Comparison of ENCODE assay signal across 34 cellular contexts in genomic region chr3:153440311-153440710, GRCh38.
"Had no signal": no experiment of that assay in that cellular context is flagged by ENCODE, and none has a peak within 500 bp of the region (broad histone marks: within the 10 kb centered on the region; RNA-seq: fewer than 3 reads in every experiment).

No MANE protein-coding gene starts in this region.

- H3K27ac ChIP-seq: adrenal gland, ascending aorta, body of pancreas, brain microvascular endothelial cell, breast epithelium, cardiac muscle cell had no signal

- H3K36me3 ChIP-seq: adrenal gland, ascending aorta, brain microvascular endothelial cell, breast epithelium, cardiac muscle cell had no signal

- H3K4me3 ChIP-seq: adrenal gland, ascending aorta, body of pancreas, breast epithelium, cardiac muscle cell had no signal

- ATAC-seq: activated naive CD4-positive, alpha-beta T cell treated with anti-CD3 and anti-CD28 coated beads, Interleukin-2, amount 50 U/mL, for 72 hours; activated naive CD8-positive, alpha-beta T cell treated with anti-CD3 and anti-CD28 coated beads, Interleukin-2, amount 50 U/mL, for 24 hours; activated T-cell treated with anti-CD3 and anti-CD28 coated beads, Interleukin-2, amount 50 U/mL, for 4 hours; activated T-cell treated with anti-CD3 and anti-CD28 coated beads, Interleukin-2, amount 50 U/mL, for 72 hours; activated T-helper 17 cell treated with anti-CD3 and anti-CD28 coated beads, Interleukin-2, amount 50 U/mL, for 72 hours; body of pancreas had no signal

- H3K27me3 ChIP-seq: adrenal gland, ascending aorta, body of pancreas, brain microvascular endothelial cell, breast epithelium, cardiac muscle cell had no signal

- FAIRE-seq: astrocyte, bronchial epithelial cell had no signal

- H3K4me1 ChIP-seq: adrenal gland, body of pancreas, breast epithelium had no signal

- H3K9me3 ChIP-seq: adrenal gland, ascending aorta, body of pancreas, breast epithelium had no signal

- DNase-seq: activated effector memory CD4-positive, alpha-beta T cell treated with anti-CD3 and anti-CD28 coated beads, Interleukin-2, amount 50 U/mL, for 16 hours; activated effector memory CD4-positive, alpha-beta T cell treated with Interleukin-2 at 50 U/mL for 16 hours; activated gamma-delta T cell; activated gamma-delta T cell treated with Interleukin-2 at 50 U/mL for 16 hours; activated naive CD4-positive, alpha-beta T cell; activated naive CD4-positive, alpha-beta T cell treated with anti-CD3 and anti-CD28 coated beads for 36 hours; activated naive CD4-positive, alpha-beta T cell treated with anti-CD3 and anti-CD28 coated beads, Interleukin-2, amount 10 ng/mL, durations not matched to agents 7 days and 5 days; activated naive CD4-positive, alpha-beta T cell treated with anti-CD3 and anti-CD28 coated beads, Interleukin-2, amount 50 U/mL, for 16 hours; activated naive CD4-positive, alpha-beta T cell treated with Interleukin-2 at 50 U/mL for 16 hours; activated naive CD8-positive, alpha-beta T cell treated with anti-CD3 and anti-CD28 coated beads for 36 hours; activated naive CD8-positive, alpha-beta T cell treated with anti-CD3 and anti-CD28 coated beads, Interleukin-2, amount 10 ng/mL, durations not matched to agents 7 days and 5 days; activated naive CD8-positive, alpha-beta T cell treated with anti-CD3 and anti-CD28 coated beads, Interleukin-2, amount 50 U/mL, for 24 hours; activated T-cell treated with anti-CD3 and anti-CD28 coated beads, Interleukin-2, amount 50 U/mL, for 1 hour; activated T-cell treated with anti-CD3 and anti-CD28 coated beads, Interleukin-2, amount 50 U/mL, for 24 hours; activated T-cell treated with anti-CD3 and anti-CD28 coated beads, Interleukin-2, amount 50 U/mL, for 4 hours; activated T-cell treated with anti-CD3 and anti-CD28 coated beads, Interleukin-2, amount 50 U/mL, for 48 hours; activated T-cell treated with anti-CD3 and anti-CD28 coated beads, Interleukin-2, amount 50 U/mL, for 72 hours; adrenal gland; amniotic stem cell; amygdala; anterior cingulate cortex; aorta; body of pancreas; brain microvascular endothelial cell; caudate nucleus; central memory CD4-positive, alpha-beta T cell; cerebellar nuclear complex had no signal
